32 cellular contexts compared by ENCODE assay signal in the genomic region with DNA sequence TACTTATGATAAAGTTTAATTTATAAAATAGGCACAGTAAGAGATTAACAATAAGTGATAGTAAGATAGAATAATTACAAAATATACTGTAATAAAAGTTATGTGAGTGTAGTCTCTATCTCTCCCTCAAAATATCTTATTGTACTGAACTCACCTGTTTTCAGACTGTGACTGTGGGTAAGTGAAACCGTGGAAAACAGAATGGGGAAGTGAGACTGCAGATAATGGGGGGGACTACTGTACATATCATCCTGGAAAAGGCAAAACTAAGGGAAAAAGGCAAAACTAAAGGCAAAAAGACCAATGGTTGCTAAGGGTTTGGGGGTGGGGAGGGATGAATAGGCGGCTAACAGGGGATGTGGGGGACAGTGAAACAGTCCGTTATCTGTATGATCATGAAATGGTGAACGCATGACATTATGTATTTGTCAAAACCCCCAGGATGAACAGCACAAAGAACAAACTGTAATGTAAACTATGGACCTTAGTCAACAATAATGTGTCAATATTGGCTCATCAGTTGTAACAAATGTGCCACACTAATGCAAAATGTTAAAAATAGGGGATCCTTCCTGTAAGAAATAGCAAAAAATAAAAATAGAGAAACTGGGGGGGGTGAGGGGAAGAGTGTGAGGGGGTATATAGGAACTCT.
"Had no signal": no experiment of that assay in that cellular context is flagged by ENCODE, and none has a peak within 500 bp of the region (broad histone marks: within the 10 kb centered on the region; RNA-seq: fewer than 3 reads in every experiment).

No MANE protein-coding gene starts in this region.

- H3K9me3 ChIP-seq: gastrocnemius medialis, heart left ventricle, mucosa of descending colon, suprapubic skin, transverse colon, upper lobe of right lung, uterus had no signal

- H2AFZ ChIP-seq: hepatocyte, neural progenitor cell, parathyroid adenoma had no signal

- H3K9ac ChIP-seq: neural progenitor cell, parathyroid adenoma had no signal

- H3K4me3 ChIP-seq: gastrocnemius medialis, heart left ventricle, hepatocyte, lung, mucosa of descending colon, neural progenitor cell, smooth muscle cell, suprapubic skin, transverse colon, upper lobe of right lung, uterus had no signal

- H3K36me3 Mint-ChIP-seq: mesothelial cell of epicardium, naive B cell, neural progenitor cell had no signal

- H3K27me3 Mint-ChIP-seq: dendritic cell treated with granulocyte-macrophage colony-stimulating factor and Interleukin-4, amounts not matched to agents 40 ng/mL and 50 ng/mL, for 4 days; progenitor cell of endocrine pancreas; stimulated activated naive CD8-positive, alpha-beta T cell treated with anti-CD3 and anti-CD28 coated beads, Interleukin-15, amount 100 ng/mL, for 72 hours had no signal

- ATAC-seq: esophagus mucosa; gastrocnemius medialis; heart left ventricle; left lobe of liver; mucosa of descending colon; sciatic nerve; stimulated activated naive CD8-positive, alpha-beta T cell treated with anti-CD3 and anti-CD28 coated beads, Interleukin-15, amount 100 ng/mL, for 72 hours; upper lobe of right lung had no signal

- H3K4me1 Mint-ChIP-seq: endodermal cell; mesothelial cell of epicardium; nephron; stimulated activated naive CD8-positive, alpha-beta T cell treated with anti-CD3 and anti-CD28 coated beads, Interleukin-15, amount 100 ng/mL, for 72 hours had no signal

- H3K4me2 ChIP-seq: hepatocyte, neural progenitor cell, smooth muscle cell had no signal

- H3K4me3 Mint-ChIP-seq: dendritic cell treated with granulocyte-macrophage colony-stimulating factor and Interleukin-4, amounts not matched to agents 40 ng/mL and 50 ng/mL, for 4 days; endodermal cell; mesothelial cell of epicardium; naive B cell; nephron; neural progenitor cell; stimulated activated naive CD8-positive, alpha-beta T cell treated with anti-CD3 and anti-CD28 coated beads, Interleukin-15, amount 100 ng/mL, for 72 hours had no signal

- H3K9me3 Mint-ChIP-seq: dendritic cell treated with granulocyte-macrophage colony-stimulating factor and Interleukin-4, amounts not matched to agents 40 ng/mL and 50 ng/mL, for 4 days; endodermal cell; mesothelial cell of epicardium; naive B cell; nephron; neural progenitor cell; stimulated activated naive CD8-positive, alpha-beta T cell treated with anti-CD3 and anti-CD28 coated beads, Interleukin-15, amount 100 ng/mL, for 72 hours had no signal

- H3K27me3 ChIP-seq: gastrocnemius medialis, heart left ventricle, hepatocyte, neural progenitor cell, suprapubic skin, transverse colon, upper lobe of right lung, uterus had no signal

- H3K4me1 ChIP-seq: gastrocnemius medialis, heart left ventricle, neural progenitor cell, suprapubic skin, transverse colon, upper lobe of right lung, uterus had no signal

- H3K79me2 ChIP-seq: hepatocyte had no signal

- H3K36me3 ChIP-seq: gastrocnemius medialis, heart left ventricle, neural progenitor cell, suprapubic skin, transverse colon, upper lobe of right lung, uterus had no signal

- H3K27ac ChIP-seq: epithelial cell of prostate, gastrocnemius medialis, heart left ventricle, hepatocyte, neural progenitor cell, parathyroid adenoma, suprapubic skin, transverse colon, upper lobe of right lung, uterus had no signal

- H3K27ac Mint-ChIP-seq: dendritic cell treated with granulocyte-macrophage colony-stimulating factor and Interleukin-4, amounts not matched to agents 40 ng/mL and 50 ng/mL, for 4 days; endodermal cell; mesothelial cell of epicardium; nephron; neural progenitor cell; progenitor cell of endocrine pancreas; stimulated activated naive CD8-positive, alpha-beta T cell treated with anti-CD3 and anti-CD28 coated beads, Interleukin-15, amount 100 ng/mL, for 72 hours had no signal

- DNase-seq: effector CD8-positive, alpha-beta T cell; endodermal cell; foreskin fibroblast; gastrocnemius medialis; heart left ventricle; kidney; mesenchymal stem cell; mucosa of descending colon; naive B cell; stimulated activated CD4-positive, alpha-beta T cell treated with anti-CD3 and anti-CD28 coated beads, Interleukin-12 subunit alpha, Interleukin-12 subunit beta, amount 100 ng/mL, for 4 hours; stimulated activated CD4-positive, alpha-beta T cell treated with anti-CD3 and anti-CD28 coated beads, Interleukin-1b, Interleukin-23, amount 100 ng/mL, for 48 hours; stimulated activated CD4-positive, alpha-beta T cell treated with anti-CD3 and anti-CD28 coated beads, Interleukin-4, amount 100 ng/mL, for 1 hour; stimulated activated CD8-positive, alpha-beta memory T cell treated with anti-CD3 and anti-CD28 coated beads, Interleukin-4, amount 100 ng/mL, for 48 hours; stimulated activated naive CD4-positive, alpha-beta T cell; stimulated activated naive CD8-positive, alpha-beta T cell treated with anti-CD3 and anti-CD28 coated beads, Interleukin-15, amount 100 ng/mL, for 72 hours; transverse colon; upper lobe of right lung; uterus had no signal
